Comparison of ENCODE assay signal across 8 cellular contexts in the genomic region with DNA sequence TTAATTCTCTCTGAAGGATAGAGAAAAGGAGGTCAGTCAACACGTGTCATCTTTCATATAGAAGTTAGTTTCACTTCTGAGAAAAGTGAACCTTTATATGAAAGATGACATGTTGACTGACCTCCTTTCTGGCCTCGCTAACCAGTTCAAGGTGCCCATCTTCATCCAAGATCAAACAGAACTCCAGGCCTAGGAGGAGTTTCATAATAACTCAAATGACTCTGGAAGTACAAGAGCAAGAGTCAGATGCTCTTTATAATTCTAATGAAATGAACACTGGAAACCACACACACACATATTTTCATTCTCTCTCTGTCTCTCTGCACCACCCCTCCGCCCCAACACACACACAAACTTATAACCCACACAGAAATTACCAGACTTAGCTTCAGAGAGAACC. TPM values are rescaled to one million over a fixed set of nuclear protein-coding genes. Genes with fewer than 3 reads are reported as not detected.
DNase-seq lines count a peak whose midpoint lies in the region; ATAC-seq and TF ChIP-seq lines count a peak whose summit lies in the region.

No MANE protein-coding gene starts in this region.

- intact Hi-C loops in sciatic nerve (cut with DNase I), result no loop called here
- intact Hi-C loops in mammary epithelial cell (cut with micrococcal nuclease), result no loop called here
- intact Hi-C loops in PC-3 (cut with micrococcal nuclease), result no loop called here

- H3K79me2 ChIP-seq in mammary epithelial cell (ENCODE audit: insufficient read depth, low read length) (no peaks in the 10 kb centered on the region), PC-3 (ENCODE audit: low read length) (no peaks in the 10 kb centered on the region)

- TF ChIP-seq CTCF in mammary epithelial cell (conservative IDR thresholded peaks at IDR 0.05 in 1 of 2, IDR thresholded peaks at IDR 0.05 in 1 of 2; ENCODE audit: extremely low read depth in 1 of 2, insufficient read depth in 1 of 2, low read depth in 1 of 2, low read length in 2 of 2), result no peak
- no peak for TF ChIP-seq CTCF in PC-3 (conservative IDR thresholded peaks at IDR 0.05; ENCODE audit: low read depth, low read length)
- TF ChIP-seq CTCF in foreskin fibroblast (IDR thresholded peaks at IDR 0.05; ENCODE audit: low read depth, low read length), result no peak

- H3K4me1 Mint-ChIP-seq in activated CD4-positive, alpha-beta memory T cell treated with anti-CD3 and anti-CD28 coated beads, Interleukin-2, amount 10 ng/mL, durations not matched to agents 7 days and 5 days, result peaks cover 93% of the 10 kb centered on the region

- 82% methylated on average over 3 of the region's 3 CpGs for WGBS in mammary epithelial cell (ENCODE audit: low coverage, missing lambda C conversion rate)

- CTCF ChIA-PET in activated CD4-positive, alpha-beta memory T cell treated with anti-CD3 and anti-CD28 coated beads, Interleukin-2, amount 10 ng/mL, durations not matched to agents 7 days and 5 days (lab: Charles Lee), result interaction anchor here (0.6 to 6.7 kb wide), 4 partner anchors 9 to 575 kb away, joined by 3 to 73 read pairs (median 3); a partner anchor contains a TSS
- CTCF ChIA-PET in mammary epithelial cell (lab: Charles Lee; ENCODE audit: low non-redundant PET) (no interaction called here), PC-3 (lab: Charles Lee) (no interaction called here)

- H3K4me1 ChIP-seq in mammary epithelial cell (ENCODE audit: insufficient read depth, low read length) (peaks cover 12% of the 10 kb centered on the region), PC-3 (ENCODE audit: insufficient read depth, low read length) (peaks cover 9% of the 10 kb centered on the region)

- H4K20me1 ChIP-seq in mammary epithelial cell (ENCODE audit: insufficient read depth, low read length) (no peaks in the 10 kb centered on the region), PC-3 (ENCODE audit: low read length) (no peaks in the 10 kb centered on the region)

- H3F3A ChIP-seq in PC-3 (ENCODE audit: low read length, unreplicated experiment), result no peaks in the 10 kb centered on the region

- H3K9me2 ChIP-seq in PC-3 (replicated peaks; ENCODE audit: low read length), result no peaks in the 10 kb centered on the region

- peak; percentile 41 for ATAC-seq in GM19025 (IDR thresholded peaks at IDR 0.05; ENCODE audit: low read depth, unreplicated experiment)
- ATAC-seq in HG02885 (IDR thresholded peaks at IDR 0.05; ENCODE audit: poor library complexity, unreplicated experiment), result peak; percentile 31
- ATAC-seq in sciatic nerve, result peak; percentile 35
- ATAC-seq in PC-3, result no peak

- H3K27ac ChIP-seq in mammary epithelial cell (ENCODE audit: insufficient read depth, low read depth, low read length) (no peak overlapping the region), PC-3 (ENCODE audit: low read length) (no peak overlapping the region)

- no peaks in the 10 kb centered on the region for H3K27me3 Mint-ChIP-seq in activated CD4-positive, alpha-beta memory T cell treated with anti-CD3 and anti-CD28 coated beads, Interleukin-2, amount 10 ng/mL, durations not matched to agents 7 days and 5 days

- peaks cover 11% of the 10 kb centered on the region for H3K9me3 Mint-ChIP-seq in activated CD4-positive, alpha-beta memory T cell treated with anti-CD3 and anti-CD28 coated beads, Interleukin-2, amount 10 ng/mL, durations not matched to agents 7 days and 5 days

- H3K4me2 ChIP-seq in mammary epithelial cell (ENCODE audit: insufficient read depth, low read depth, low read length) (no peak overlapping the region), PC-3 (ENCODE audit: low read length) (no peak overlapping the region)

- H3K4me3 ChIP-seq in mammary epithelial cell (replicated peaks in 1 of 3; ENCODE audit: insufficient read depth in 1 of 3, low read depth in 2 of 3, low read length in 3 of 3) (no peak overlapping the region), PC-3 (ENCODE audit: low read length) (no peak overlapping the region), foreskin fibroblast (ENCODE audit: low read depth in 1 of 2, low read length in 2 of 2) (no peak overlapping the region)

- H3K9me3 ChIP-seq in mammary epithelial cell (replicated peaks; ENCODE audit: insufficient read depth, low read length), result no peaks in the 10 kb centered on the region
- H3K9me3 ChIP-seq in PC-3 (ENCODE audit: low read length), result no peaks in the 10 kb centered on the region

- H3K4me3 Mint-ChIP-seq in activated CD4-positive, alpha-beta memory T cell treated with anti-CD3 and anti-CD28 coated beads, Interleukin-2, amount 10 ng/mL, durations not matched to agents 7 days and 5 days, result peak overlapping the region; percentile 73

- no peak overlapping the region for H2AFZ ChIP-seq in mammary epithelial cell (ENCODE audit: low read depth, low read length)
- H2AFZ ChIP-seq in PC-3 (ENCODE audit: low read length), result no peak overlapping the region

- H3K9ac ChIP-seq in mammary epithelial cell (ENCODE audit: insufficient read depth, low read length) (no peak overlapping the region), PC-3 (ENCODE audit: low read length) (no peak overlapping the region)

- DNase-seq in activated CD4-positive, alpha-beta memory T cell treated with anti-CD3 and anti-CD28 coated beads, Interleukin-2, amount 10 ng/mL, durations not matched to agents 7 days and 5 days, result peak; percentile 34
- no peak for DNase-seq in sciatic nerve (ENCODE audit: low spot score)
- no peak for DNase-seq in mammary epithelial cell
- no peak for DNase-seq in NCI-H748 treated with DMSO at 0.1 percent for 48 hours (lab: John Stamatoyannopoulos, UW)
- DNase-seq in PC-3, result no peak
- DNase-seq in foreskin fibroblast, result no peak

- H3K27ac Mint-ChIP-seq in activated CD4-positive, alpha-beta memory T cell treated with anti-CD3 and anti-CD28 coated beads, Interleukin-2, amount 10 ng/mL, durations not matched to agents 7 days and 5 days, result peak overlapping the region; percentile 96

- H3K27me3 ChIP-seq in mammary epithelial cell (ENCODE audit: insufficient read depth, low read length) (no peaks in the 10 kb centered on the region), PC-3 (ENCODE audit: low read length) (no peaks in the 10 kb centered on the region)

- BruUV-seq in mammary epithelial cell (replicated peaks; lab: Mats Ljungman, UMichigan), result no TSS peak
- BruUV-seq in PC-3 (replicated peaks; lab: Mats Ljungman, UMichigan), result no TSS peak

- in situ Hi-C loops in mammary epithelial cell (cut with MboI; ENCODE audit: low sequenced_read_pairs in 2 of 2), result no loop called here

- POLR2A ChIA-PET in activated CD4-positive, alpha-beta memory T cell treated with anti-CD3 and anti-CD28 coated beads, Interleukin-2, amount 10 ng/mL, durations not matched to agents 7 days and 5 days (lab: Charles Lee), result interaction anchor here (0.9 to 9.6 kb wide), 13 partner anchors 9 to 366 kb away, joined by 3 to 280 read pairs (median 5); a partner anchor contains a TSS
- POLR2A ChIA-PET in PC-3 (lab: Charles Lee; ENCODE audit: unreplicated experiment), result no interaction called here

- H3K36me3 Mint-ChIP-seq in activated CD4-positive, alpha-beta memory T cell treated with anti-CD3 and anti-CD28 coated beads, Interleukin-2, amount 10 ng/mL, durations not matched to agents 7 days and 5 days (ENCODE audit: low read depth), result peaks cover 80% of the 10 kb centered on the region

- H3K36me3 ChIP-seq in mammary epithelial cell (ENCODE audit: insufficient read depth, low read length) (no peaks in the 10 kb centered on the region), PC-3 (ENCODE audit: low read depth, low read length) (no peaks in the 10 kb centered on the region)

- dilution Hi-C loops in mammary epithelial cell (cut with HindIII; ENCODE audit: low sequenced_read_pairs), result no loop called here

RNA-seq across cellular contexts. Expression of a gene that starts 16.3 kb away (rescaled TPM):
- total RNA-seq in activated CD4-positive, alpha-beta memory T cell treated with anti-CD3 and anti-CD28 coated beads, Interleukin-2, amount 10 ng/mL, durations not matched to agents 7 days and 5 days, result 100 to 1,000 TPM; 214 to 246 TPM
- total RNA-seq in sciatic nerve (77.8 TPM), mammary epithelial cell (10 to 100 TPM in 1 of 2 donors, 1 to 10 TPM in 1; 4.0 to 10.2 TPM), PC-3 (2014; rRNA removed) (2.4 and 28.7 TPM in 2 replicates)
- 2.5 TPM for polyA plus RNA-seq in mammary epithelial cell
- 0.88 TPM for polyA minus RNA-seq in mammary epithelial cell
